9 cellular contexts compared by ENCODE assay signal in genomic region chr22:36776722-36777121, GRCh38. TPM values are rescaled to one million over a fixed set of nuclear protein-coding genes. Genes with fewer than 3 reads are reported as not detected.
A peak's percentile ranks its signal among the peaks of the same experiment; 100 is the strongest.
DNase-seq lines count a peak whose midpoint lies in the region; TF ChIP-seq lines count a peak whose summit lies in the region.
"Had no signal": no experiment of that assay in that cellular context is flagged by ENCODE, and none has a peak within 500 bp of the region (broad histone marks: within the 10 kb centered on the region; RNA-seq: fewer than 3 reads in every experiment).

No MANE protein-coding gene starts in this region.

- TF ChIP-seq CTCF in Peyer's patch (IDR thresholded peaks at IDR 0.05) (no peak), endodermal cell (conservative IDR thresholded peaks at IDR 0.05) (no peak)

- peaks cover 10% of the 10 kb centered on the region for H3K4me1 Mint-ChIP-seq in endodermal cell

- WGBS in endodermal cell (ENCODE audit: insufficient coverage in 1 of 2, insufficient read length in 1 of 2), 2 experiments, result 87 to 90% methylated on average over 8 to 12 of the region's 12 CpGs

- peaks cover 6% of the 10 kb centered on the region; the same call in 1 of the 2 replicates for H3K9me3 ChIP-seq in ES-I3 (ENCODE audit: control insufficient read depth, insufficient read depth, low read length)
- no peaks in the 10 kb centered on the region for H3K9me3 ChIP-seq in Peyer's patch
- H3K9me3 ChIP-seq in endodermal cell (ENCODE audit: control insufficient read depth, low read length), result peaks cover 22% of the 10 kb centered on the region

- H3K4me3 ChIP-seq in Peyer's patch, result peak overlapping the region; percentile 14 to 93 (median 30)
- peak overlapping the region; percentile 87 for H3K4me3 ChIP-seq in endodermal cell (ENCODE audit: low read length)
- H3K4me3 ChIP-seq in rectal smooth muscle tissue (ENCODE audit: low read length), result peak overlapping the region; percentile 4

- no peak for TF ChIP-seq POLR2A in Peyer's patch (IDR thresholded peaks at IDR 0.05)

- H3K27me3 ChIP-seq in Peyer's patch, result no peaks in the 10 kb centered on the region
- no peaks in the 10 kb centered on the region for H3K27me3 ChIP-seq in endodermal cell (ENCODE audit: control insufficient read depth, insufficient read depth, low read length, poor library complexity, severe bottlenecking)
- no peaks in the 10 kb centered on the region for H3K27me3 ChIP-seq in rectal smooth muscle tissue (ENCODE audit: control insufficient read depth, insufficient read depth, low read length)

- 0 out of 2 replicates have a peak, but pooled peaks cover 3% of the 10 kb centered on the region for H3K4me1 ChIP-seq in ES-I3 (ENCODE audit: insufficient read depth, low read length)
- H3K4me1 ChIP-seq in Peyer's patch, result peaks cover 0 to 9% (median 2%) of the 10 kb centered on the region in 4 donors
- H3K4me1 ChIP-seq in endodermal cell (ENCODE audit: control insufficient read depth, insufficient read depth, low read length), result no peaks in the 10 kb centered on the region
- H3K4me1 ChIP-seq in rectal smooth muscle tissue (ENCODE audit: control insufficient read depth, insufficient read depth, low read length), result peaks cover 10% of the 10 kb centered on the region

- H3K27ac Mint-ChIP-seq in endodermal cell, result no peak overlapping the region

- peaks cover 29% of the 10 kb centered on the region for H3K9me3 Mint-ChIP-seq in endodermal cell

- H3K36me3 Mint-ChIP-seq in endodermal cell (ENCODE audit: low read depth), result peaks cover 10% of the 10 kb centered on the region

- H3K9ac ChIP-seq in ES-I3 (ENCODE audit: low read depth, low read length), result peak overlapping the region; percentile 31; the same call in 1 of the 2 replicates
- peak overlapping the region; percentile 25 for H3K9ac ChIP-seq in endodermal cell (ENCODE audit: extremely low read depth, low read length, poor library complexity, severe bottlenecking)
- H3K9ac ChIP-seq in rectal smooth muscle tissue (ENCODE audit: low read length), result no peak overlapping the region

- peaks cover 29% of the 10 kb centered on the region for H3K27me3 Mint-ChIP-seq in endodermal cell (ENCODE audit: insufficient read depth)

- H3K36me3 ChIP-seq in ES-I3 (ENCODE audit: insufficient read depth, low read length) (no peaks in the 10 kb centered on the region), Peyer's patch (no peaks in the 10 kb centered on the region), endodermal cell (ENCODE audit: control insufficient read depth, insufficient read depth, low read length) (no peaks in the 10 kb centered on the region), rectal smooth muscle tissue (ENCODE audit: control insufficient read depth, insufficient read depth, low read length) (no peaks in the 10 kb centered on the region)

- H3K4me3 Mint-ChIP-seq in endodermal cell, result peak overlapping the region; percentile 78

- peak overlapping the region; percentile 27 to 96 (median 60) for H3K27ac ChIP-seq in Peyer's patch
- H3K27ac ChIP-seq in endodermal cell (ENCODE audit: low read depth, low read length), result no peak overlapping the region
- H3K27ac ChIP-seq in rectal smooth muscle tissue (ENCODE audit: low read depth, low read length), result peak overlapping the region; percentile 11
- H3K27ac ChIP-seq: epithelial cell of prostate had no signal

- no peak for DNase-seq in Peyer's patch
- DNase-seq in endodermal cell, result no peak
- DNase-seq in effector CD4-positive, alpha-beta T cell, result no peak
- no peak for DNase-seq in mesenteric fat pad (ENCODE audit: low spot score)
- DNase-seq in NCI-H187 treated with DMSO at 0.1 percent for 48 hours (lab: John Stamatoyannopoulos, UW), result no peak
- no peak for DNase-seq in NCI-H2196 (lab: John Stamatoyannopoulos, UW; ENCODE audit: unreplicated experiment)

RNA-seq across cellular contexts. Expression of gene IFT27, which starts 0.8 kb away (rescaled TPM):
- total RNA-seq in Peyer's patch, result 10 to 100 TPM; 19.7 to 27.7 (median 22.8) TPM
- total RNA-seq in endodermal cell, result 10 to 100 TPM; 49.8 to 65.2 TPM
- 52.4 TPM for polyA plus RNA-seq in endodermal cell (2013, experiment 1 of 2)
- 51.6 TPM for polyA plus RNA-seq in endodermal cell (2013, experiment 2 of 2)
- 21.4 TPM for total RNA-seq in mesenteric fat pad

RNA-seq across cellular contexts. Expression of gene PVALB, which starts 40.1 kb away (rescaled TPM):
- total RNA-seq in Peyer's patch (not detected), endodermal cell (not detected), mesenteric fat pad (not detected)
- polyA plus RNA-seq in endodermal cell (2013, experiment 1 of 2), result 1.1 TPM
- polyA plus RNA-seq in endodermal cell (2013, experiment 2 of 2), result 0.58 TPM

Comparison
In these comparisons a context has a peak if more than half of its experiments do, and no peak if none do; other contexts are left out.
1. H3K4me3 ChIP-seq: peak in every context shown above with its lines; median percentile 87 in endodermal cell; 30 in Peyer's patch; 4 in rectal smooth muscle tissue.